Comparison of ENCODE assay signal across 9 cellular contexts in genomic region chr9:130040901-130041647, GRCh38. TPM values are rescaled to one million over a fixed set of nuclear protein-coding genes. Genes with fewer than 3 reads are reported as not detected.
A peak's percentile ranks its signal among the peaks of the same experiment; 100 is the strongest.
DNase-seq lines count a peak whose midpoint lies in the region; ATAC-seq and TF ChIP-seq lines count a peak whose summit lies in the region.
"Had no signal": no experiment of that assay in that cellular context is flagged by ENCODE, and none has a peak within 500 bp of the region (broad histone marks: within the 10 kb centered on the region; RNA-seq: fewer than 3 reads in every experiment).

No MANE protein-coding gene starts in this region.

- H3K27me3 Mint-ChIP-seq in activated T-cell treated with anti-CD3 and anti-CD28 coated beads, Interleukin-2, amount 50 U/mL, for 4 hours (ENCODE audit: low read depth) = no peaks in the 10 kb centered on the region
- no peaks in the 10 kb centered on the region for H3K27me3 Mint-ChIP-seq in memory B cell

- peaks cover 0 to 65% (median 16%) of the 10 kb centered on the region in 4 donors for H3K4me1 ChIP-seq in tibial nerve

- no peaks in the 10 kb centered on the region for H3K27me3 ChIP-seq in tibial nerve

- DNase-seq in activated T-cell treated with anti-CD3 and anti-CD28 coated beads, Interleukin-2, amount 50 U/mL, for 4 hours = no peak
- no peak for DNase-seq in activated T-cell treated with anti-CD3 and anti-CD28 coated beads for 4 hours
- DNase-seq in memory B cell (ENCODE audit: low spot score in 2 of 2) = no peak
- DNase-seq in tibial nerve (ENCODE audit: low spot score in 2 of 2) = no peak
- no peak for DNase-seq in COLO829 (ENCODE audit: low spot score)
- no peak for DNase-seq in NCI-H748 treated with DMSO at 0.1 percent for 48 hours (lab: John Stamatoyannopoulos, UW)

- H3K27ac ChIP-seq in angular gyrus (ENCODE audit: low read depth, low read length) (peak overlapping the region; percentile 82), tibial nerve (peak overlapping the region; percentile 89 to 98 (median 96))

- H3K9me3 ChIP-seq in tibial nerve = no peaks in the 10 kb centered on the region
- H3K9me3 ChIP-seq: BLaER1 treated with 17β-estradiol and CSF1 and Interleukin-3, amounts not matched to agents 10 nM and 100 nM had no signal

- WGBS in tibial nerve, 2 donors = 66 to 69% methylated on average over 7 of the region's 7 CpGs

- H3K27ac Mint-ChIP-seq in memory B cell = peak overlapping the region; percentile 99

- H3K9me3 Mint-ChIP-seq in activated T-cell treated with anti-CD3 and anti-CD28 coated beads, Interleukin-2, amount 50 U/mL, for 4 hours = no peaks in the 10 kb centered on the region
- H3K9me3 Mint-ChIP-seq in memory B cell = no peaks in the 10 kb centered on the region

- peaks cover 67% of the 10 kb centered on the region for H3K4me1 Mint-ChIP-seq in activated T-cell treated with anti-CD3 and anti-CD28 coated beads, Interleukin-2, amount 50 U/mL, for 4 hours (ENCODE audit: low read depth)
- H3K4me1 Mint-ChIP-seq in memory B cell = peaks cover 42% of the 10 kb centered on the region

- peaks cover 10% of the 10 kb centered on the region for H3K36me3 Mint-ChIP-seq in activated T-cell treated with anti-CD3 and anti-CD28 coated beads, Interleukin-2, amount 50 U/mL, for 4 hours (ENCODE audit: insufficient read depth)
- peaks cover 5% of the 10 kb centered on the region for H3K36me3 Mint-ChIP-seq in memory B cell

- no peaks in the 10 kb centered on the region for H3K36me3 ChIP-seq in tibial nerve
- H3K36me3 ChIP-seq: BLaER1 treated with 17β-estradiol and CSF1 and Interleukin-3, amounts not matched to agents 10 nM and 100 nM had no signal

- no peak for TF ChIP-seq POLR2A in tibial nerve (IDR thresholded peaks at IDR 0.05)

- no peak for TF ChIP-seq EP300 in tibial nerve (IDR thresholded peaks at IDR 0.05)

- TF ChIP-seq CTCF in tibial nerve (IDR thresholded peaks at IDR 0.05) = no peak

- peak overlapping the region in 3 of 4 donors; percentile 86 to 98 (median 96) for H3K4me3 ChIP-seq in tibial nerve

- peak overlapping the region; percentile 97 for H3K4me3 Mint-ChIP-seq in activated T-cell treated with anti-CD3 and anti-CD28 coated beads, Interleukin-2, amount 50 U/mL, for 4 hours
- peak overlapping the region; percentile 94 for H3K4me3 Mint-ChIP-seq in memory B cell

- no peak for ATAC-seq in activated T-cell treated with anti-CD3 and anti-CD28 coated beads, Interleukin-2, amount 50 U/mL, for 4 hours
- no peak for ATAC-seq in memory B cell (ENCODE audit: low read depth)
- ATAC-seq in GM21367 (IDR thresholded peaks at IDR 0.05; ENCODE audit: unreplicated experiment) = no peak

RNA-seq across cellular contexts. Expression of gene FNBP1, which starts 1.9 kb away (rescaled TPM):
- 100 to 1,000 TPM; 156 to 174 (median 163) TPM for total RNA-seq in activated T-cell treated with anti-CD3 and anti-CD28 coated beads, Interleukin-2, amount 50 U/mL, for 4 hours
- 100 to 1,000 TPM in 1 of 4 donors, 10 to 100 TPM in 3; 77.0 to 114 (median 86.4) TPM for total RNA-seq in tibial nerve

RNA-seq across cellular contexts. Expression of gene GPR107, which starts 12.6 kb away (rescaled TPM):
- 10 to 100 TPM; 15.9 to 21.7 (median 17.9) TPM for total RNA-seq in activated T-cell treated with anti-CD3 and anti-CD28 coated beads, Interleukin-2, amount 50 U/mL, for 4 hours
- 10 to 100 TPM; 19.3 to 36.1 (median 28.9) TPM for total RNA-seq in tibial nerve
